18 cellular contexts compared by ENCODE assay signal in the genomic region with DNA sequence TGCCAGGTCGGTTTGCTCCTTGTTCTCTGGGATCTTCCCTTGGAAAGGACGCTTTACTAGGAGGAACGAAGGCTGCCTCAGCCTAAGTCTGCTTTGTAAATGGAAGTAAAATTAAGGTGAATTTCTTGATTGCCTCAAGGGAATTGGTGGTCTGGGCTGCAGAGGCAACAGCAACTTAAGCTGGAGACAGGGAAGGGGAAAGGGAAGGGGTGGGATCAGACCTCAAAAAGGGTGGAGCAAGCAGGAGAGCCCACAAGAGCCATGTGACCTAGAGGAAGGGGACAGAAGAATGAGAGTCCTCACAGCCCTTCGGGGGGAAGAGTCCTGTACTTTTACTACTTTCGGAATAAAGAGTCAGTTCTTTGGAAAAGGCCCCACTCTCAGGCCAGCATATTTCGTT.
A peak's percentile ranks its signal among the peaks of the same experiment; 100 is the strongest.
DNase-seq lines count a peak whose midpoint lies in the region; ATAC-seq and TF ChIP-seq lines count a peak whose summit lies in the region.
"Had no signal": no experiment of that assay in that cellular context is flagged by ENCODE, and none has a peak within 500 bp of the region (broad histone marks: within the 10 kb centered on the region; RNA-seq: fewer than 3 reads in every experiment).

No MANE protein-coding gene starts in this region.

- no peak overlapping the region for H3K4me3 ChIP-seq in BLaER1 treated with 17β-estradiol and CSF1 and Interleukin-3, amounts not matched to agents 10 nM and 100 nM
- H3K4me3 ChIP-seq in H7 (ENCODE audit: insufficient read depth, low read depth, low read length) = no peak overlapping the region
- H3K4me3 ChIP-seq: gastroesophageal sphincter, GM12878, SJSA1 had no signal

- H3K9ac ChIP-seq in BLaER1 treated with 17β-estradiol and CSF1 and Interleukin-3, amounts not matched to agents 10 nM and 100 nM = no peak overlapping the region

- ATAC-seq in GM18511 (IDR thresholded peaks at IDR 0.05; ENCODE audit: unreplicated experiment) = no peak
- ATAC-seq in HG02798 (IDR thresholded peaks at IDR 0.05; ENCODE audit: poor library complexity, unreplicated experiment) = no peak
- ATAC-seq: gastroesophageal sphincter, GM12878 had no signal

- no peak overlapping the region for H3K4me3 Mint-ChIP-seq in neural crest cell

- H3K4me1 Mint-ChIP-seq in neural crest cell = peaks cover 54% of the 10 kb centered on the region

- H3K9me3 Mint-ChIP-seq in neural crest cell = no peaks in the 10 kb centered on the region

- H3K4me2 ChIP-seq in BLaER1 treated with 17β-estradiol and CSF1 and Interleukin-3, amounts not matched to agents 10 nM and 100 nM = peak overlapping the region in 6 of 11 experiments; percentile 10 to 75 (median 34); a peak in 7 of 22 replicates

- WGBS in adipose tissue, 3 donors = 65 to 89% (median 70%) methylated on average over 6 of the region's 6 CpGs

- H3K36me3 Mint-ChIP-seq in neural crest cell (ENCODE audit: low read depth) = no peaks in the 10 kb centered on the region

- DNase-seq in H7 (peak; percentile 41), neural crest cell (ENCODE audit: low read depth, low spot score) (no peak), retina (no peak), NCI-H2081 (lab: John Stamatoyannopoulos, UW) (no peak)
- DNase-seq: activated CD4-positive, alpha-beta T cell treated with anti-CD3 and anti-CD28 coated beads for 4 hours; activated naive CD4-positive, alpha-beta T cell; GDM1; NCI-H510A treated with DMSO at 0.1 percent for 48 hours; stimulated activated CD4-positive, alpha-beta T cell treated with anti-CD3 and anti-CD28 coated beads, Interleukin-2, amount 100 ng/mL, for 24 hours; substantia nigra; T-helper 9 cell had no signal

- H3K27me3 ChIP-seq in BLaER1 treated with 17β-estradiol and CSF1 and Interleukin-3, amounts not matched to agents 10 nM and 100 nM = no peaks in the 10 kb centered on the region
- H3K27me3 ChIP-seq in H7 (ENCODE audit: control insufficient read depth, insufficient read depth, low read length) = no peaks in the 10 kb centered on the region
- H3K27me3 ChIP-seq: gastroesophageal sphincter, SJSA1 had no signal

- no peak overlapping the region for H3K27ac ChIP-seq in BLaER1 treated with 17β-estradiol and CSF1 and Interleukin-3, amounts not matched to agents 10 nM and 100 nM
- peak overlapping the region; percentile 65 for H3K27ac ChIP-seq in adipose tissue (ENCODE audit: low read depth, low read length)

- H3K27ac Mint-ChIP-seq in neural crest cell (ENCODE audit: unreplicated experiment) = peak overlapping the region; percentile 48

- no peaks in the 10 kb centered on the region for H3K27me3 Mint-ChIP-seq in neural crest cell (ENCODE audit: low read depth)

- TF ChIP-seq CTCF in neural crest cell (conservative IDR thresholded peaks at IDR 0.05) = no peak

- H3K36me3 ChIP-seq in BLaER1 treated with 17β-estradiol and CSF1 and Interleukin-3, amounts not matched to agents 10 nM and 100 nM = no peaks in the 10 kb centered on the region
- no peaks in the 10 kb centered on the region for H3K36me3 ChIP-seq in H7 (replicated peaks; ENCODE audit: control insufficient read depth, insufficient read depth, low read length)
- H3K36me3 ChIP-seq: gastroesophageal sphincter, SJSA1 had no signal

- H3K9me3 ChIP-seq in BLaER1 treated with 17β-estradiol and CSF1 and Interleukin-3, amounts not matched to agents 10 nM and 100 nM (replicated peaks in 1 of 11) = no peaks in the 10 kb centered on the region
- H3K9me3 ChIP-seq: gastroesophageal sphincter, SJSA1 had no signal

- H4K20me1 ChIP-seq in BLaER1 treated with 17β-estradiol and CSF1 and Interleukin-3, amounts not matched to agents 10 nM and 100 nM = no peaks in the 10 kb centered on the region

- H3K4me1 ChIP-seq in BLaER1 treated with 17β-estradiol and CSF1 and Interleukin-3, amounts not matched to agents 10 nM and 100 nM = peaks cover 5 to 75% (median 14%) of the 10 kb centered on the region in 10 experiments; a peak in 16 of 20 replicates
